In genomic region chr14:57326253-57326652, GRCh38 we compare ENCODE assay signal across 14 cellular contexts. TPM values are rescaled to one million over a fixed set of nuclear protein-coding genes. Genes with fewer than 3 reads are reported as not detected.
A peak's percentile ranks its signal among the peaks of the same experiment; 100 is the strongest.
DNase-seq lines count a peak whose midpoint lies in the region; ATAC-seq and TF ChIP-seq lines count a peak whose summit lies in the region.
"Had no signal": no experiment of that assay in that cellular context is flagged by ENCODE, and none has a peak within 500 bp of the region (broad histone marks: within the 10 kb centered on the region; RNA-seq: fewer than 3 reads in every experiment).

No MANE protein-coding gene starts in this region.

- H3K27me3 ChIP-seq in SU-DHL-6 (ENCODE audit: low read length) (no peaks in the 10 kb centered on the region), smooth muscle cell (ENCODE audit: low read depth) (no peaks in the 10 kb centered on the region)
- H3K27me3 ChIP-seq: adrenal gland, colonic mucosa had no signal

- H3K4me2 ChIP-seq in SU-DHL-6 (ENCODE audit: low read depth, low read length, poor library complexity, severe bottlenecking) (peak overlapping the region; percentile 40), smooth muscle cell (no peak overlapping the region)

- no peaks in the 10 kb centered on the region for H3K4me1 ChIP-seq in smooth muscle cell (ENCODE audit: low read depth)
- H3K4me1 ChIP-seq: adrenal gland, colonic mucosa, psoas muscle had no signal

- no peaks in the 10 kb centered on the region for H4K20me1 ChIP-seq in SU-DHL-6 (ENCODE audit: low read depth, low read length)
- no peaks in the 10 kb centered on the region for H4K20me1 ChIP-seq in smooth muscle cell (ENCODE audit: low read depth)

- no peak for TF ChIP-seq CTCF in SU-DHL-6 (IDR thresholded peaks at IDR 0.05; ENCODE audit: insufficient read depth, low read length, poor library complexity, severe bottlenecking)
- no peak for TF ChIP-seq CTCF in smooth muscle cell (IDR thresholded peaks at IDR 0.05; ENCODE audit: borderline replicate concordance, insufficient read depth, poor library complexity, severe bottlenecking)
- TF ChIP-seq CTCF in endothelial cell (IDR thresholded peaks at IDR 0.05; ENCODE audit: unreplicated experiment): no peak

- H3K27ac ChIP-seq in SU-DHL-6 (ENCODE audit: low read depth, low read length): no peak overlapping the region
- no peak overlapping the region for H3K27ac ChIP-seq in smooth muscle cell (ENCODE audit: low read depth)
- H3K27ac ChIP-seq: adrenal gland, colonic mucosa, psoas muscle had no signal

- H3K9ac ChIP-seq in SU-DHL-6 (ENCODE audit: low read length) (no peak overlapping the region), smooth muscle cell (ENCODE audit: low read depth) (no peak overlapping the region)

- H3K9me2 ChIP-seq in SU-DHL-6 (replicated peaks; ENCODE audit: insufficient read depth, low read length): no peaks in the 10 kb centered on the region

- 87% methylated on average over 7 of the region's 7 CpGs for WGBS in smooth muscle cell (ENCODE audit: low lambda C conversion rate)

- H2AFZ ChIP-seq in SU-DHL-6 (ENCODE audit: low read depth, low read length, severe bottlenecking) (peak overlapping the region; percentile 6), smooth muscle cell (ENCODE audit: low read depth) (no peak overlapping the region)

- H3K79me2 ChIP-seq in SU-DHL-6 (ENCODE audit: insufficient read depth, low read length): no peaks in the 10 kb centered on the region
- H3K79me2 ChIP-seq in smooth muscle cell (ENCODE audit: low read depth): no peaks in the 10 kb centered on the region

- no peaks in the 10 kb centered on the region for H3F3A ChIP-seq in SU-DHL-6 (ENCODE audit: insufficient read depth)
- H3F3A ChIP-seq in smooth muscle cell (ENCODE audit: low read depth): no peaks in the 10 kb centered on the region

- H3K9me3 ChIP-seq in SU-DHL-6 (ENCODE audit: insufficient read depth, low read length) (no peaks in the 10 kb centered on the region), smooth muscle cell (replicated peaks; ENCODE audit: low read depth) (no peaks in the 10 kb centered on the region)
- H3K9me3 ChIP-seq: adrenal gland, colonic mucosa, psoas muscle had no signal

- no peak overlapping the region for H3K4me3 Mint-ChIP-seq in endothelial cell (ENCODE audit: unreplicated experiment)

- H3K4me3 ChIP-seq in SU-DHL-6 (ENCODE audit: insufficient read depth, low read length, poor library complexity, severe bottlenecking) (no peak overlapping the region), smooth muscle cell (no peak overlapping the region)
- H3K4me3 ChIP-seq: adrenal gland, colonic mucosa, psoas muscle had no signal

- no peak overlapping the region for H3K27ac Mint-ChIP-seq in endothelial cell (ENCODE audit: unreplicated experiment)

- peak; percentile 86 for ATAC-seq in GM18867 (IDR thresholded peaks at IDR 0.05; ENCODE audit: unreplicated experiment)
- peak; percentile 91 for ATAC-seq in GM21576 (IDR thresholded peaks at IDR 0.05; ENCODE audit: unreplicated experiment)
- ATAC-seq in HG03103 (IDR thresholded peaks at IDR 0.05; ENCODE audit: low read depth, unreplicated experiment): peak; percentile 98
- ATAC-seq: psoas muscle had no signal

- no peaks in the 10 kb centered on the region for H3K36me3 Mint-ChIP-seq in endothelial cell (ENCODE audit: low read depth, unreplicated experiment)

- no peaks in the 10 kb centered on the region for H3K4me1 Mint-ChIP-seq in endothelial cell (ENCODE audit: unreplicated experiment)

- H3K36me3 ChIP-seq in SU-DHL-6 (ENCODE audit: low read length) (no peaks in the 10 kb centered on the region), smooth muscle cell (ENCODE audit: low read depth) (no peaks in the 10 kb centered on the region)
- H3K36me3 ChIP-seq: adrenal gland, colonic mucosa had no signal

- peaks cover 4% of the 10 kb centered on the region for H3K27me3 Mint-ChIP-seq in endothelial cell (ENCODE audit: unreplicated experiment)

- DNase-seq in midbrain (lab: John Stamatoyannopoulos, UW): no peak
- DNase-seq in stimulated activated CD4-positive, alpha-beta T cell treated with anti-CD3 and anti-CD28 coated beads, Interleukin-4, amount 100 ng/mL, for 1 hour: no peak
- no peak for DNase-seq in smooth muscle cell (lab: John Stamatoyannopoulos, UW; ENCODE audit: unreplicated experiment)
- no peak for DNase-seq in endothelial cell (ENCODE audit: low spot score)
- DNase-seq: adrenal gland; colonic mucosa; MM.1S; psoas muscle; stimulated activated CD4-positive, alpha-beta T cell treated with anti-CD3 and anti-CD28 coated beads, Interleukin-1b, Interleukin-23, amount 100 ng/mL, for 48 hours; stimulated activated naive CD4-positive, alpha-beta T cell treated with Interleukin-2 at 50 U/mL for 16 hours had no signal

- H3K9me3 Mint-ChIP-seq in endothelial cell (ENCODE audit: unreplicated experiment): no peaks in the 10 kb centered on the region

RNA-seq across cellular contexts. Expression of gene AP5M1, which starts 57.5 kb away (rescaled TPM):
- total RNA-seq in smooth muscle cell (18.9 and 21.7 TPM in 2 replicates), endothelial cell (ENCODE audit: unreplicated experiment) (153 TPM)
- 15.7 and 17.9 TPM in 2 replicates for polyA plus RNA-seq in smooth muscle cell

RNA-seq across cellular contexts. Expression of gene EXOC5, which starts 57.5 kb away (rescaled TPM):
- total RNA-seq in smooth muscle cell (56.4 and 62.3 TPM in 2 replicates), endothelial cell (ENCODE audit: unreplicated experiment) (131 TPM)
- 35.2 and 50.6 TPM in 2 replicates for polyA plus RNA-seq in smooth muscle cell
